Comparison of ENCODE assay signal across 23 cellular contexts in genomic region chr10:97153276-97153850, GRCh38. TPM values are rescaled to one million over a fixed set of nuclear protein-coding genes. Genes with fewer than 3 reads are reported as not detected.
A peak's percentile ranks its signal among the peaks of the same experiment; 100 is the strongest.
DNase-seq lines count a peak whose midpoint lies in the region; ATAC-seq and TF ChIP-seq lines count a peak whose summit lies in the region.
"Had no signal": no experiment of that assay in that cellular context is flagged by ENCODE, and none has a peak within 500 bp of the region (broad histone marks: within the 10 kb centered on the region; RNA-seq: fewer than 3 reads in every experiment).

No MANE protein-coding gene starts in this region.

- no peaks in the 10 kb centered on the region for H3K36me3 Mint-ChIP-seq in GM23338 (ENCODE audit: low read depth)
- H3K36me3 Mint-ChIP-seq: CD14-positive monocyte; CD8-positive, alpha-beta memory T cell; T-cell had no signal

- peaks cover 15% of the 10 kb centered on the region for H3K4me1 Mint-ChIP-seq in GM23338
- H3K4me1 Mint-ChIP-seq: CD8-positive, alpha-beta memory T cell; T-cell had no signal

- H3F3A ChIP-seq in GM23338 (replicated peaks; ENCODE audit: low read depth) = no peaks in the 10 kb centered on the region

- H2AFZ ChIP-seq in GM23338 = no peak overlapping the region

- DNase-seq in activated effector memory CD4-positive, alpha-beta T cell treated with anti-CD3 and anti-CD28 coated beads, Interleukin-2, amount 50 U/mL, for 16 hours = peak; percentile 51
- DNase-seq in activated effector memory CD4-positive, alpha-beta T cell treated with Interleukin-2 at 50 U/mL for 16 hours = no peak
- peak; percentile 34 for DNase-seq in fibroblast of peridontal ligament (ENCODE audit: extremely low read depth)
- DNase-seq in WERI-Rb-1 = no peak
- no peak for DNase-seq in GM23338 (ENCODE audit: low spot score)
- no peak for DNase-seq in effector CD4-positive, alpha-beta T cell
- DNase-seq: CD8-positive, alpha-beta memory T cell; DMS153; DND-41; Kasumi-1; NCI-H146; NCI-H1930; NCI-H2107; NCI-H748 treated with DMSO at 0.1 percent for 48 hours; SJCRH30; T-cell had no signal

- no peaks in the 10 kb centered on the region for H3K9me2 ChIP-seq in GM23338 (ENCODE audit: insufficient read depth)

- no peak overlapping the region for H3K27ac Mint-ChIP-seq in GM23338
- H3K27ac Mint-ChIP-seq: B cell, CD14-positive monocyte, T-cell had no signal

- no peak overlapping the region for H3K4me2 ChIP-seq in GM23338

- peak; percentile 30; the same call in 1 of the 3 replicates for ATAC-seq in SK-N-SH treated with all-trans-retinoic acid at 6 μM for 48 hours
- ATAC-seq in GM23338 = no peak
- no peak for ATAC-seq in HG03280 (IDR thresholded peaks at IDR 0.05; ENCODE audit: unreplicated experiment)
- ATAC-seq: K562, T-cell had no signal

- H3K79me2 ChIP-seq in GM23338 (replicated peaks; ENCODE audit: insufficient read depth) = no peaks in the 10 kb centered on the region

- H3K36me3 ChIP-seq in WERI-Rb-1 (peaks cover 10% of the 10 kb centered on the region), GM23338 (ENCODE audit: insufficient read depth) (no peaks in the 10 kb centered on the region)
- H3K36me3 ChIP-seq: SJCRH30 had no signal

- no peak overlapping the region for H3K4me3 Mint-ChIP-seq in GM23338
- H3K4me3 Mint-ChIP-seq: B cell; CD14-positive monocyte; CD8-positive, alpha-beta memory T cell; T-cell had no signal

- H3K9me3 ChIP-seq in WERI-Rb-1 (ENCODE audit: severe bottlenecking) = no peaks in the 10 kb centered on the region
- H3K9me3 ChIP-seq: SJCRH30 had no signal

- no peaks in the 10 kb centered on the region for H3K4me1 ChIP-seq in GM23338 (ENCODE audit: insufficient read depth)

- H3K27me3 ChIP-seq in WERI-Rb-1 (ENCODE audit: insufficient read depth, low read depth, severe bottlenecking) (no peaks in the 10 kb centered on the region), GM23338 (ENCODE audit: insufficient read depth) (no peaks in the 10 kb centered on the region)
- H3K27me3 ChIP-seq: SJCRH30 had no signal

- H3K4me3 ChIP-seq in WERI-Rb-1 (ENCODE audit: low read depth, low read length) (no peak overlapping the region), GM23338 (no peak overlapping the region)
- H3K4me3 ChIP-seq: K562, SJCRH30 had no signal

- H3K27me3 Mint-ChIP-seq in GM23338 (ENCODE audit: insufficient read depth, low read depth, poor library complexity) = peaks cover 5% of the 10 kb centered on the region
- H3K27me3 Mint-ChIP-seq: T-cell had no signal

- no peaks in the 10 kb centered on the region for H3K9me3 Mint-ChIP-seq in GM23338
- H3K9me3 Mint-ChIP-seq: CD14-positive monocyte; CD8-positive, alpha-beta memory T cell; T-cell had no signal

- TF ChIP-seq CTCF in WERI-Rb-1 (IDR thresholded peaks at IDR 0.05; ENCODE audit: low read depth, low read length) (no peak), GM23338 (conservative IDR thresholded peaks at IDR 0.05; ENCODE audit: low read depth in 2 of 2) (no peak)

- H4K20me1 ChIP-seq in GM23338 (replicated peaks; ENCODE audit: insufficient read depth) = no peaks in the 10 kb centered on the region

- no peak overlapping the region for H3K27ac ChIP-seq in WERI-Rb-1
- no peak overlapping the region for H3K27ac ChIP-seq in GM23338 (ENCODE audit: low read depth)
- H3K27ac ChIP-seq: SJCRH30 had no signal

TF ChIP-seq in SK-N-SH treated with all-trans-retinoic acid at 6 μM for 48 hours, 23 proteins besides CTCF, POLR2A, EP300 and RAD21:
- peak; percentile 72; the same call in 1 of the 2 replicates for TF ChIP-seq TCF4 (CRISPR knock-in tag; IDR thresholded peaks at IDR 0.05; ENCODE audit: borderline replicate concordance)
- no peak for TF ChIP-seq ZNF565 (CRISPR knock-in tag; conservative IDR thresholded peaks at IDR 0.05; ENCODE audit: low read depth)

TF ChIP-seq in GM23338, 12 proteins besides CTCF, POLR2A, EP300 and RAD21:
- no peak for TF ChIP-seq ZNF462 (CRISPR knock-in tag; IDR thresholded peaks at IDR 0.05)
- TF ChIP-seq EZH2 (IDR thresholded peaks at IDR 0.05; ENCODE audit: low read depth, unreplicated experiment) = no peak

RNA-seq across cellular contexts. Expression of gene SLIT1, which starts 32.4 kb away (rescaled TPM):
- total RNA-seq in GM23338 (2014; rRNA removed; shearing (Covaris generic)) = 1.7 and 2.0 TPM in 2 replicates
- polyA plus RNA-seq in GM23338 (2016; fragmentation: Nextera tagmentation; extraction: Ambion mirVana) = 0.37 and 0.76 TPM in 2 replicates
- total RNA-seq: A172, MCF 10A had no signal

Comparison
In these comparisons a context has a peak if more than half of its experiments do, and no peak if none do; other contexts are left out.
1. DNase-seq: peak in activated effector memory CD4-positive, alpha-beta T cell treated with anti-CD3 and anti-CD28 coated beads, Interleukin-2, amount 50 U/mL, for 16 hours (single experiment) and fibroblast of peridontal ligament (single experiment); none in activated effector memory CD4-positive, alpha-beta T cell treated with Interleukin-2 at 50 U/mL for 16 hours (single experiment), WERI-Rb-1 (single experiment), GM23338 (single experiment) and effector CD4-positive, alpha-beta T cell (single experiment).